ENCODE assay signal across 25 cellular contexts in genomic region chr5:97000391-97000790, GRCh38.
"Had no signal": no experiment of that assay in that cellular context is flagged by ENCODE, and none has a peak within 500 bp of the region (broad histone marks: within the 10 kb centered on the region; RNA-seq: fewer than 3 reads in every experiment).

No MANE protein-coding gene starts in this region.

- H3K9me3 Mint-ChIP-seq: activated B cell treated with CpG ODN at 0.5 μM for 24 hours; activated naive CD8-positive, alpha-beta T cell treated with anti-CD3 and anti-CD28 coated beads for 36 hours; activated T-cell treated with anti-CD3 and anti-CD28 coated beads, Interleukin-2, amount 50 U/mL, for 4 hours; activated T-helper 2 cell treated with anti-CD3 and anti-CD28 coated beads, Interferon-gamma antibody, Interleukin-2, Interleukin-4, amounts not matched to agents 10 μg/mL and 5 μg/mL and 100 μg/mL, durations not matched to agents 14 hours and 24 hours and 36 hours; mesothelial cell of epicardium; nephron had no signal

- H3K27ac Mint-ChIP-seq: activated B cell treated with CpG ODN at 0.5 μM for 24 hours; activated naive CD8-positive, alpha-beta T cell treated with anti-CD3 and anti-CD28 coated beads for 36 hours; activated T-helper 2 cell treated with anti-CD3 and anti-CD28 coated beads, Interferon-gamma antibody, Interleukin-2, Interleukin-4, amounts not matched to agents 10 μg/mL and 5 μg/mL and 100 μg/mL, durations not matched to agents 14 hours and 24 hours and 36 hours; mesothelial cell of epicardium; nephron had no signal

- H3K4me3 Mint-ChIP-seq: activated B cell treated with CpG ODN at 0.5 μM for 24 hours; activated naive CD8-positive, alpha-beta T cell treated with anti-CD3 and anti-CD28 coated beads for 36 hours; activated T-cell treated with anti-CD3 and anti-CD28 coated beads, Interleukin-2, amount 50 U/mL, for 4 hours; mesothelial cell of epicardium; nephron had no signal

- H3K27me3 Mint-ChIP-seq: activated B cell treated with CpG ODN at 0.5 μM for 24 hours; activated naive CD8-positive, alpha-beta T cell treated with anti-CD3 and anti-CD28 coated beads for 36 hours had no signal

- ATAC-seq: activated T-cell treated with anti-CD3 and anti-CD28 coated beads, Interleukin-2, amount 50 U/mL, for 4 hours; left lung had no signal

- H3K27ac ChIP-seq: coronary artery, esophagus muscularis mucosa, left lung, neutrophil, ovary, prostate gland, stomach, suprapubic skin, tibial nerve had no signal

- H3K4me1 ChIP-seq: esophagus muscularis mucosa, left lung, prostate gland, suprapubic skin had no signal

- H3K27me3 ChIP-seq: esophagus muscularis mucosa, left lung, neutrophil, ovary, stomach, suprapubic skin, tibial nerve had no signal

- H3K4me1 Mint-ChIP-seq: nephron had no signal

- DNase-seq: activated B cell treated with CpG ODN at 0.5 μM for 24 hours; activated CD4-positive, alpha-beta T cell treated with anti-CD3 and anti-CD28 coated beads for 4 hours; activated CD4-positive, alpha-beta T cell treated with anti-CD3 and anti-CD28 coated beads, Interleukin-2, amount 50 U/mL, for 48 hours; activated CD8-positive, alpha-beta memory T cell treated with anti-CD3 and anti-CD28 coated beads, Interleukin-2, amount 50 U/mL, for 48 hours; activated naive CD4-positive, alpha-beta T cell treated with Interleukin-2 at 50 U/mL for 16 hours; activated naive CD8-positive, alpha-beta T cell treated with anti-CD3 and anti-CD28 coated beads for 36 hours; activated T-cell treated with anti-CD3 and anti-CD28 coated beads, Interleukin-2, amount 50 U/mL, for 4 hours; amniotic stem cell; cerebellar nuclear complex; kidney; left lung; ovary; stimulated activated CD4-positive, alpha-beta T cell treated with anti-CD3 and anti-CD28 coated beads, Interleukin-1b, Interleukin-23, amount 100 ng/mL, for 48 hours; stomach; T1000 had no signal

- H3K9me3 ChIP-seq: esophagus muscularis mucosa, left lung, neutrophil, ovary, prostate gland, stomach, suprapubic skin, tibial nerve had no signal

- H3K4me3 ChIP-seq: coronary artery, esophagus muscularis mucosa, left lung, lung, ovary, prostate gland, stomach, suprapubic skin, tibial nerve had no signal

- H3K36me3 ChIP-seq: ovary, prostate gland had no signal
